Comparison of ENCODE assay signal across 17 cellular contexts in genomic region chr11:45654242-45654641, GRCh38. TPM values are rescaled to one million over a fixed set of nuclear protein-coding genes. Genes with fewer than 3 reads are reported as not detected.
A peak's percentile ranks its signal among the peaks of the same experiment; 100 is the strongest.
DNase-seq lines count a peak whose midpoint lies in the region; ATAC-seq and TF ChIP-seq lines count a peak whose summit lies in the region.
"Had no signal": no experiment of that assay in that cellular context is flagged by ENCODE, and none has a peak within 500 bp of the region (broad histone marks: within the 10 kb centered on the region; RNA-seq: fewer than 3 reads in every experiment).

No MANE protein-coding gene starts in this region.

- peaks cover 12% of the 10 kb centered on the region for H3K4me1 Mint-ChIP-seq in mesothelial cell of epicardium

- H3K36me3 Mint-ChIP-seq in mesothelial cell of epicardium: no peaks in the 10 kb centered on the region

- no peak overlapping the region for H3K4me3 Mint-ChIP-seq in mesothelial cell of epicardium
- H3K4me3 Mint-ChIP-seq: activated B cell treated with CpG ODN at 0.5 μM for 24 hours had no signal

- peak overlapping the region; percentile 30 for H3K27ac Mint-ChIP-seq in mesothelial cell of epicardium
- H3K27ac Mint-ChIP-seq: activated B cell treated with CpG ODN at 0.5 μM for 24 hours had no signal

- no peak overlapping the region for H3K4me3 ChIP-seq in coronary artery
- H3K4me3 ChIP-seq: left lung, pancreas had no signal

- peak overlapping the region in 1 of 2 donors; percentile 14 for H3K27ac ChIP-seq in coronary artery
- H3K27ac ChIP-seq in substantia nigra (ENCODE audit: low read depth, low read length, poor library complexity, severe bottlenecking): no peak overlapping the region
- H3K27ac ChIP-seq: foreskin keratinocyte, KMS-11, left lung, pancreas had no signal

- ATAC-seq in GM21381 (IDR thresholded peaks at IDR 0.05; ENCODE audit: unreplicated experiment): no peak
- ATAC-seq: foreskin keratinocyte, left lung had no signal

- DNase-seq in activated CD8-positive, alpha-beta memory T cell treated with anti-CD3 and anti-CD28 coated beads for 24 hours: peak; percentile 38
- no peak for DNase-seq in activated CD8-positive, alpha-beta memory T cell treated with anti-CD3 and anti-CD28 coated beads, Interleukin-2, amount 50 U/mL, for 48 hours
- DNase-seq in coronary artery (ENCODE audit: low spot score) (peak; percentile 71), mesothelial cell of epicardium (ENCODE audit: low spot score in 2 of 2, unreplicated experiment in 2 of 2) (peak in 1 of 2 experiments; percentile 19), substantia nigra (lab: John Stamatoyannopoulos, UW) (peak in 31 of 49 donors; percentile 26 to 81 (median 52)), OCI-M2 (lab: John Stamatoyannopoulos, UW; ENCODE audit: unreplicated experiment) (no peak), HPDE6-E6E7 (ENCODE audit: extremely low spot score) (no peak)
- DNase-seq: activated B cell treated with CpG ODN at 0.5 μM for 24 hours, activated gamma-delta T cell, foreskin keratinocyte, NCI-H1092 treated with DMSO at 0.1 percent for 48 hours, NCI-H526 had no signal

- H3K27me3 Mint-ChIP-seq in mesothelial cell of epicardium (ENCODE audit: low read depth): peaks cover 8% of the 10 kb centered on the region

- TF ChIP-seq CTCF in coronary artery (IDR thresholded peaks at IDR 0.05) (no peak), mesothelial cell of epicardium (IDR thresholded peaks at IDR 0.05; ENCODE audit: unreplicated experiment) (no peak)

- no peaks in the 10 kb centered on the region for H3K9me3 Mint-ChIP-seq in mesothelial cell of epicardium
- H3K9me3 Mint-ChIP-seq: activated B cell treated with CpG ODN at 0.5 μM for 24 hours had no signal

RNA-seq across cellular contexts. Expression of gene CHST1, which starts 11.2 kb away (rescaled TPM):
- total RNA-seq in mesothelial cell of epicardium: 1.0 to 1.6 TPM (median 1.4 TPM) in 3 replicates
- total RNA-seq: activated B cell treated with CpG ODN at 0.5 μM for 24 hours, foreskin keratinocyte, SK-MEL-5 had no signal

Comparison
In these comparisons a context has a peak if more than half of its experiments do, and no peak if none do; other contexts are left out.
1. DNase-seq: peak in activated CD8-positive, alpha-beta memory T cell treated with anti-CD3 and anti-CD28 coated beads for 24 hours (single experiment), coronary artery (single experiment) and substantia nigra (31 of 49); none in activated CD8-positive, alpha-beta memory T cell treated with anti-CD3 and anti-CD28 coated beads, Interleukin-2, amount 50 U/mL, for 48 hours (single experiment), OCI-M2 (single experiment) and HPDE6-E6E7 (single experiment).